Comparison of ENCODE assay signal across 8 cellular contexts in genomic region chr11:117098269-117099231, GRCh38. TPM values are rescaled to one million over a fixed set of nuclear protein-coding genes. Genes with fewer than 3 reads are reported as not detected.
DNase-seq lines count a peak whose midpoint lies in the region; ATAC-seq and TF ChIP-seq lines count a peak whose summit lies in the region.

Gene SIK3 (minus strand): TSS chr11:117098428. CDS start chr11:117098415, 13 bp downstream.

- no peaks in the 10 kb centered on the region for H3K27me3 Mint-ChIP-seq in activated B cell treated with CpG ODN at 0.5 μM for 24 hours

- peaks cover 7% of the 10 kb centered on the region for H3K36me3 Mint-ChIP-seq in activated B cell treated with CpG ODN at 0.5 μM for 24 hours (ENCODE audit: low read depth)

- POLR2A ChIA-PET in A673 (lab: Charles Lee; ENCODE audit: low non-redundant PET): interaction anchor here (0.5 to 1.0 kb wide), 4 partner anchors 77 to 310 kb away, joined by 3 to 7 read pairs (median 4); partner anchors contain the start of gene ZPR1
- POLR2A ChIA-PET in activated B cell treated with CpG ODN at 0.5 μM for 24 hours (lab: Charles Lee): interaction anchor here (0.5 to 2.7 kb wide), 26 partner anchors 35 to 1957 kb away, joined by 3 to 18 read pairs (median 3); partner anchors contain the start of genes PAFAH1B2, SIDT2 and ZPR1

- H3K4me3 Mint-ChIP-seq in activated B cell treated with CpG ODN at 0.5 μM for 24 hours: peak within 1 kb of the TSS; percentile 95

- peaks cover 55% of the 10 kb centered on the region for H3K4me1 Mint-ChIP-seq in activated B cell treated with CpG ODN at 0.5 μM for 24 hours

- H3K4me3 ChIP-seq in A673 (ENCODE audit: low read depth, low read length, poor library complexity, severe bottlenecking) (peak within 1 kb of the TSS; percentile 72), cardiac fibroblast (replicated peaks in 1 of 2; ENCODE audit: low read depth in 2 of 2, low read length in 2 of 2) (peak within 1 kb of the TSS; percentile 80 to 85)

- no peaks in the 10 kb centered on the region for H3K36me3 ChIP-seq in A673 (ENCODE audit: insufficient read depth, low read length, poor library complexity, severe bottlenecking)

- peak within 1 kb of the TSS; percentile 98 for H3K27ac ChIP-seq in A673 (ENCODE audit: low read depth, low read length, poor library complexity, severe bottlenecking)

- H3K27ac Mint-ChIP-seq in activated B cell treated with CpG ODN at 0.5 μM for 24 hours: peak within 1 kb of the TSS; percentile 97

- peak; percentile 97 for DNase-seq in A673 (ENCODE audit: low spot score)
- DNase-seq in NCI-H2227 (lab: John Stamatoyannopoulos, UW; ENCODE audit: unreplicated experiment): peak; percentile 92
- peak; percentile 96 for DNase-seq in activated B cell treated with CpG ODN at 0.5 μM for 24 hours
- peak; percentile 94 to 97 for DNase-seq in cardiac fibroblast (ENCODE audit: low read depth in 2 of 2)
- DNase-seq in iris pigment epithelial cell (ENCODE audit: low read depth): peak; percentile 88
- peak; percentile 80 to 84 for DNase-seq in stimulated activated CD4-positive, alpha-beta T cell treated with anti-CD3 and anti-CD28 coated beads, Interleukin-12 subunit alpha, Interleukin-12 subunit beta, amount 100 ng/mL, for 24 hours (ENCODE audit: low read depth in 2 of 2)

- no peaks in the 10 kb centered on the region for H3K27me3 ChIP-seq in A673 (replicated peaks; ENCODE audit: insufficient read depth, low read depth, low read length, poor library complexity)

- no peaks in the 10 kb centered on the region for H3K9me3 ChIP-seq in A673 (ENCODE audit: low read depth, low read length, poor library complexity, severe bottlenecking)

- intact Hi-C loops in A673 (cut with micrococcal nuclease; ENCODE audit: unreplicated experiment) (loop anchor here (2.0 to 5.0 kb wide), 2 partner anchors 126 to 218 kb away; no protein-coding TSS in a partner anchor), activated B cell treated with CpG ODN at 0.5 μM for 24 hours (cut with micrococcal nuclease) (loop anchor here (1.0 to 5.0 kb wide), 9 partner anchors 44 to 326 kb away; partner anchors contain the start of genes BUD13, PAFAH1B2 and ZPR1)

- peaks cover 36% of the 10 kb centered on the region for H3K4me1 ChIP-seq in A673 (ENCODE audit: insufficient read depth, low read length, poor library complexity, severe bottlenecking)

- H3K9me3 Mint-ChIP-seq in activated B cell treated with CpG ODN at 0.5 μM for 24 hours: no peaks in the 10 kb centered on the region

- BruUV-seq in A673 (replicated peaks; lab: Mats Ljungman, UMichigan): TSS peak; percentile 98

- ATAC-seq in GM18868 (IDR thresholded peaks at IDR 0.05; ENCODE audit: unreplicated experiment): peak; percentile 72
- ATAC-seq in HG03135 (IDR thresholded peaks at IDR 0.05; ENCODE audit: unreplicated experiment): peak; percentile 66
- ATAC-seq in activated B cell treated with CpG ODN at 0.5 μM for 24 hours (ENCODE audit: low read depth): peak; percentile 74

- TF ChIP-seq CTCF in A673 (conservative IDR thresholded peaks at IDR 0.05; ENCODE audit: low read depth, low read length): peak; percentile 51
- TF ChIP-seq CTCF in activated B cell treated with CpG ODN at 0.5 μM for 24 hours (IDR thresholded peaks at IDR 0.05): no peak
- peak; percentile 50 for TF ChIP-seq CTCF in cardiac fibroblast (IDR thresholded peaks at IDR 0.05; ENCODE audit: low read depth, low read length)

- CTCF ChIA-PET in A673 (lab: Charles Lee): interaction anchor here (0.6 to 2.7 kb wide), 4 partner anchors 40 to 218 kb away, joined by 3 to 11 read pairs (median 4); no protein-coding TSS in a partner anchor
- CTCF ChIA-PET in activated B cell treated with CpG ODN at 0.5 μM for 24 hours (lab: Charles Lee): interaction anchor here (0.7 to 3.3 kb wide), 18 partner anchors 21 to 228 kb away, joined by 3 to 31 read pairs (median 4); no protein-coding TSS in a partner anchor

RNA-seq across cellular contexts. Expression of gene SIK3, which starts in this region (rescaled TPM):
- total RNA-seq in A673 (2021) (71.9 and 81.7 TPM in 2 replicates), activated B cell treated with CpG ODN at 0.5 μM for 24 hours (75.0 and 88.4 TPM in 2 replicates)

Comparison
In these comparisons a context has a peak if more than half of its experiments do, and no peak if none do; other contexts are left out.
1. Peak in every context shown above with its lines: DNase-seq, ATAC-seq, H3K4me3 ChIP-seq and H3K27ac ChIP-seq.